Comparison of ENCODE assay signal across 25 cellular contexts in the genomic region with DNA sequence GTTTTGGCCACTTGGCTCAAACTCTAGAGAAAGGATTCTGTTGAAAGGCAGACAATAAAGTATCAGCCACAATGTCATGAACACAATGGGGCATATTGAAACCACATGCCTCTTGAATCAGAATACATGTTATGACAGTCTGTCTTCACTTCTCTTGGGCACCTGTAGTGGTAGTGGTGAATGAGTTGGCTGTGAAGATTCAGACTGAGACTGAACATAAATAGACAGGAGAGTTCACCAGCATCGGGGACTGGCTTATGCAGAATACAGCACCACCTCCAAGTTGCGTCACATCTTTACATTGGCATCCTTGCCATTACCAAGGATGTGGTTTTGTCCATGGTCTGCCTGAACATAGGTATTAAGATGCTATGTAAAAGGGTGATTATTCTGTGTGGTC.
"Had no signal": no experiment of that assay in that cellular context is flagged by ENCODE, and none has a peak within 500 bp of the region (broad histone marks: within the 10 kb centered on the region; RNA-seq: fewer than 3 reads in every experiment).

No MANE protein-coding gene starts in this region.

- H3K4me3 Mint-ChIP-seq: activated naive CD8-positive, alpha-beta T cell; activated T-helper 1 cell treated with anti-CD3 and anti-CD28 coated beads, Interleukin-12 subunit alpha, Interleukin-12 subunit beta, Interleukin-2, Interleukin-4 antibody, amounts not matched to agents 30 ng/mL and 10 ng/mL and 1 ng/mL, durations not matched to agents 14 hours and 24 hours and 36 hours; mesothelial cell of epicardium; naive thymus-derived CD8-positive, alpha-beta T cell; T-cell had no signal

- H3K36me3 ChIP-seq: adrenal gland, ascending aorta, esophagus squamous epithelium, gastrocnemius medialis, left lung, sigmoid colon, thyroid gland, upper lobe of right lung had no signal

- H3K27ac ChIP-seq: adrenal gland, ascending aorta, coronary artery, esophagus squamous epithelium, gastrocnemius medialis, left lung, sigmoid colon, thyroid gland, upper lobe of right lung had no signal

- H3K9me3 Mint-ChIP-seq: activated T-helper 1 cell treated with anti-CD3 and anti-CD28 coated beads, Interleukin-12 subunit alpha, Interleukin-12 subunit beta, Interleukin-2, Interleukin-4 antibody, amounts not matched to agents 30 ng/mL and 10 ng/mL and 1 ng/mL, durations not matched to agents 14 hours and 24 hours and 36 hours; mesothelial cell of epicardium had no signal

- H3K4me3 ChIP-seq: adrenal gland, ascending aorta, coronary artery, esophagus squamous epithelium, gastrocnemius medialis, left lung, sigmoid colon, thyroid gland, upper lobe of right lung had no signal

- DNase-seq: activated CD4-positive, alpha-beta T cell treated with anti-CD3 and anti-CD28 coated beads for 1 hour; activated CD4-positive, alpha-beta T cell treated with anti-CD3 and anti-CD28 coated beads, Interleukin-2, amount 50 U/mL, for 48 hours; activated gamma-delta T cell treated with Interleukin-2 at 50 U/mL for 16 hours; adrenal gland; esophagus squamous epithelium; gastrocnemius medialis; hippocampal formation; kidney glomerular epithelial cell; left lung; naive thymus-derived CD8-positive, alpha-beta T cell; retina; sigmoid colon; stimulated activated CD4-positive, alpha-beta T cell treated with anti-CD3 and anti-CD28 coated beads, Interleukin-4, amount 100 ng/mL, for 24 hours; stimulated activated naive CD4-positive, alpha-beta T cell treated with Interleukin-2 at 50 U/mL for 16 hours; substantia nigra; T-cell; T-helper 9 cell; thyroid gland; upper lobe of right lung had no signal

- H3K27me3 ChIP-seq: adrenal gland, ascending aorta, esophagus squamous epithelium, gastrocnemius medialis, left lung, sigmoid colon, thyroid gland, upper lobe of right lung had no signal

- H3K27ac Mint-ChIP-seq: activated naive CD8-positive, alpha-beta T cell; activated T-helper 1 cell treated with anti-CD3 and anti-CD28 coated beads, Interleukin-12 subunit alpha, Interleukin-12 subunit beta, Interleukin-2, Interleukin-4 antibody, amounts not matched to agents 30 ng/mL and 10 ng/mL and 1 ng/mL, durations not matched to agents 14 hours and 24 hours and 36 hours; mesothelial cell of epicardium; naive thymus-derived CD8-positive, alpha-beta T cell; progenitor cell of endocrine pancreas; T-cell had no signal

- H3K9me3 ChIP-seq: adrenal gland, ascending aorta, esophagus squamous epithelium, gastrocnemius medialis, left lung, sigmoid colon, thyroid gland, upper lobe of right lung had no signal

- H3K4me1 Mint-ChIP-seq: T-cell had no signal

- H3K4me1 ChIP-seq: adrenal gland, ascending aorta, gastrocnemius medialis, left lung, sigmoid colon, thyroid gland, upper lobe of right lung had no signal

- H3K36me3 Mint-ChIP-seq: activated naive CD8-positive, alpha-beta T cell; mesothelial cell of epicardium; naive thymus-derived CD8-positive, alpha-beta T cell; T-cell had no signal

- ATAC-seq: gastrocnemius medialis; left lung; naive thymus-derived CD8-positive, alpha-beta T cell; T-cell; upper lobe of right lung had no signal
